In the genomic region with DNA sequence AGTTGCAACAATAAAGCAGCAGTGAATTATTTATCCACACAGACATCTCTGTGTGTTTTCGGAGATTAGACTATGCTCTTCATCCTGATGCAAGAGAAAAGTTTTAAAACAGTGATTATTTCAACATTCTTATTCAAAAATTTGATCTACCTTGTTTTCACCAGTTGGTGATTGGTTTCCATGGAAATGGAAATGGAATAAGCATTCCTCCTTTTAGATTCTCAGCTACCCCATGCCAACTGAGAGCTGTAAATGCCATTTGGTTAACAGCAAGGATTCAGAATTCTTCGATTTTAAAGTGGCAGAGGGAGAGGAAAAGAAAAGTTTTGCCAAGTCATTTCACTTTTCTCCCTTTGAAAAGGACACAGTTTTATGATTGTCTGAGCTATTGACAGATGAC, we compare ENCODE assay signal across 17 cellular contexts.
DNase-seq lines count a peak whose midpoint lies in the region; ATAC-seq and TF ChIP-seq lines count a peak whose summit lies in the region.
"Had no signal": no experiment of that assay in that cellular context is flagged by ENCODE, and none has a peak within 500 bp of the region (broad histone marks: within the 10 kb centered on the region; RNA-seq: fewer than 3 reads in every experiment).

No MANE protein-coding gene starts in this region.

- H3K4me2 ChIP-seq in hepatocyte: no peak overlapping the region

- BruUV-seq in A673 (replicated peaks; lab: Mats Ljungman, UMichigan): no TSS peak

- peaks cover 15% of the 10 kb centered on the region for H3K4me1 ChIP-seq in hepatocyte (ENCODE audit: insufficient read depth)
- no peaks in the 10 kb centered on the region for H3K4me1 ChIP-seq in A673 (ENCODE audit: insufficient read depth, low read length, poor library complexity, severe bottlenecking)

- TF ChIP-seq CTCF in hepatocyte (IDR thresholded peaks at IDR 0.05; ENCODE audit: poor library complexity) (no peak), A673 (conservative IDR thresholded peaks at IDR 0.05; ENCODE audit: low read depth, low read length) (no peak)

- WGBS in hepatocyte (ENCODE audit: low lambda C conversion rate, missing lambda C conversion rate): 90% methylated on average over 2 of the region's 2 CpGs

- no peak overlapping the region for H3K4me3 ChIP-seq in hepatocyte
- H3K4me3 ChIP-seq in A673 (ENCODE audit: low read depth, low read length, poor library complexity, severe bottlenecking): no peak overlapping the region

- H2AFZ ChIP-seq in hepatocyte: no peak overlapping the region

- H3K36me3 ChIP-seq in hepatocyte (replicated peaks; ENCODE audit: insufficient read depth, low read depth) (no peaks in the 10 kb centered on the region), A673 (ENCODE audit: insufficient read depth, low read length, poor library complexity, severe bottlenecking) (no peaks in the 10 kb centered on the region)

- peak; percentile 16 for DNase-seq in AG20443 (ENCODE audit: low spot score)
- DNase-seq in LHCN-M2 (ENCODE audit: low read depth): peak; percentile 3
- DNase-seq in hepatocyte (ENCODE audit: low spot score): no peak
- peak; percentile 20 for DNase-seq in renal cortical epithelial cell (ENCODE audit: low read depth)
- DNase-seq in epidermal melanocyte (ENCODE audit: insufficient read length, low spot score): no peak
- DNase-seq in A673 (ENCODE audit: low spot score): no peak
- DNase-seq in activated naive CD4-positive, alpha-beta T cell treated with anti-CD3 and anti-CD28 coated beads, Interleukin-2, amount 50 U/mL, for 16 hours: no peak
- DNase-seq: 8988T, COR-L47, DMS153, Karpas-422, NCI-H1105 treated with DMSO at 0.1 percent for 48 hours, NCI-H1930, NCI-H2171 treated with DMSO at 0.1 percent for 48 hours, NCI-H524, SHP77 had no signal

- CTCF ChIA-PET in A673 (lab: Charles Lee): no interaction called here

- no peaks in the 10 kb centered on the region for H4K20me1 ChIP-seq in hepatocyte (ENCODE audit: insufficient read depth, poor library complexity, severe bottlenecking)

- H3K9me2 ChIP-seq in hepatocyte (replicated peaks; ENCODE audit: insufficient read depth): no peaks in the 10 kb centered on the region

- no peaks in the 10 kb centered on the region for H3K79me2 ChIP-seq in hepatocyte

- peak overlapping the region; percentile 22 for H3K27ac ChIP-seq in hepatocyte
- H3K27ac ChIP-seq in A673 (ENCODE audit: low read depth, low read length, poor library complexity, severe bottlenecking): no peak overlapping the region

- H3K9me3 ChIP-seq in hepatocyte (ENCODE audit: low read depth) (no peaks in the 10 kb centered on the region), A673 (ENCODE audit: low read depth, low read length, poor library complexity, severe bottlenecking) (no peaks in the 10 kb centered on the region)

- POLR2A ChIA-PET in A673 (lab: Charles Lee; ENCODE audit: low non-redundant PET): no interaction called here

- no peak for ATAC-seq in GM21717 (IDR thresholded peaks at IDR 0.05; ENCODE audit: unreplicated experiment)

- H3K27me3 ChIP-seq in hepatocyte (no peaks in the 10 kb centered on the region), A673 (replicated peaks; ENCODE audit: insufficient read depth, low read depth, low read length, poor library complexity) (peaks cover 11% of the 10 kb centered on the region)

- intact Hi-C loops in A673 (cut with micrococcal nuclease; ENCODE audit: unreplicated experiment): no loop called here

Comparison
In these comparisons a context has a peak if more than half of its experiments do, and no peak if none do; other contexts are left out.
1. DNase-seq: peak in AG20443 (single experiment), LHCN-M2 (single experiment) and renal cortical epithelial cell (single experiment); none in hepatocyte (single experiment), epidermal melanocyte (single experiment), A673 (single experiment) and activated naive CD4-positive, alpha-beta T cell treated with anti-CD3 and anti-CD28 coated beads, Interleukin-2, amount 50 U/mL, for 16 hours (single experiment).